ENCODE assay signal across 1 cellular context in genomic region chr4:26372525-26373172, GRCh38.
A peak's percentile ranks its signal among the peaks of the same experiment; 100 is the strongest.
TF ChIP-seq lines count a peak whose summit lies in the region.

No MANE protein-coding gene starts in this region.

TF ChIP-seq in HEK293, 187 proteins besides CTCF, POLR2A, EP300 and RAD21 (continued from another document):
- TF ChIP-seq ZNF394 (tag by site-specific recombination; IDR thresholded peaks at IDR 0.05; ENCODE audit: borderline replicate concordance) = no peak
- no peak for TF ChIP-seq EGR2 (tag by site-specific recombination; IDR thresholded peaks at IDR 0.05; ENCODE audit: low read depth)
- TF ChIP-seq ZFP41 (tag by site-specific recombination; IDR thresholded peaks at IDR 0.05; ENCODE audit: borderline replicate concordance) = no peak
- TF ChIP-seq HOXA7 (CRISPR knock-in tag; IDR thresholded peaks at IDR 0.05; ENCODE audit: borderline replicate concordance) = no peak
- TF ChIP-seq GFI1B (tag by site-specific recombination; IDR thresholded peaks at IDR 0.05) = no peak
- no peak for TF ChIP-seq MYNN (tag by site-specific recombination; IDR thresholded peaks at IDR 0.05; ENCODE audit: borderline replicate concordance)
- no peak for TF ChIP-seq ZNF175 (tag by site-specific recombination; IDR thresholded peaks at IDR 0.05)
- TF ChIP-seq ZNF366 (tag by site-specific recombination; conservative IDR thresholded peaks at IDR 0.05) = no peak
- TF ChIP-seq ZNF184 (tag by site-specific recombination; IDR thresholded peaks at IDR 0.05) = no peak
- TF ChIP-seq, protein P1, sequence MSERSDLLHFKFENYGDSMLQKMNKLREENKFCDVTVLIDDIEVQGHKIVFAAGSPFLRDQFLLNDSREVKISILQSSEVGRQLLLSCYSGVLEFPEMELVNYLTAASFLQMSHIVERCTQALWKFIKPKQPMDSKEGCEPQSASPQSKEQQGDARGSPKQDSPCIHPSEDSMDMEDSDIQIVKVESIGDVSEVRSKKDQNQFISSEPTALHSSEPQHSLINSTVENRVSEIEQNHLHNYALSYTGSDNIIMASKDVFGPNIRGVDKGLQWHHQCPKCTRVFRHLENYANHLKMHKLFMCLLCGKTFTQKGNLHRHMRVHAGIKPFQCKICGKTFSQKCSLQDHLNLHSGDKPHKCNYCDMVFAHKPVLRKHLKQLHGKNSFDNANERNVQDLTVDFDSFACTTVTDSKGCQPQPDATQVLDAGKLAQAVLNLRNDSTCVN (tag by site-specific recombination; optimal IDR thresholded peaks at IDR 0.05) = no peak
- no peak for TF ChIP-seq ZNF830 (tag by site-specific recombination; IDR thresholded peaks at IDR 0.05; ENCODE audit: low read depth)
- no peak for TF ChIP-seq ZNF629 (tag by site-specific recombination; IDR thresholded peaks at IDR 0.05)
- TF ChIP-seq ZBTB21 (tag by site-specific recombination; IDR thresholded peaks at IDR 0.05) = no peak
- TF ChIP-seq ZNF596 (tag by site-specific recombination; IDR thresholded peaks at IDR 0.05) = no peak
- TF ChIP-seq ZNF174 (tag by site-specific recombination; IDR thresholded peaks at IDR 0.05) = no peak
- TF ChIP-seq SP3 (tag by site-specific recombination; IDR thresholded peaks at IDR 0.05) = no peak
- TF ChIP-seq ZBTB7A (tag by site-specific recombination; IDR thresholded peaks at IDR 0.05; ENCODE audit: low read depth) = no peak
- TF ChIP-seq ZNF292 (tag by site-specific recombination; IDR thresholded peaks at IDR 0.05; ENCODE audit: borderline replicate concordance, low read depth) = no peak
- TF ChIP-seq, protein P2, sequence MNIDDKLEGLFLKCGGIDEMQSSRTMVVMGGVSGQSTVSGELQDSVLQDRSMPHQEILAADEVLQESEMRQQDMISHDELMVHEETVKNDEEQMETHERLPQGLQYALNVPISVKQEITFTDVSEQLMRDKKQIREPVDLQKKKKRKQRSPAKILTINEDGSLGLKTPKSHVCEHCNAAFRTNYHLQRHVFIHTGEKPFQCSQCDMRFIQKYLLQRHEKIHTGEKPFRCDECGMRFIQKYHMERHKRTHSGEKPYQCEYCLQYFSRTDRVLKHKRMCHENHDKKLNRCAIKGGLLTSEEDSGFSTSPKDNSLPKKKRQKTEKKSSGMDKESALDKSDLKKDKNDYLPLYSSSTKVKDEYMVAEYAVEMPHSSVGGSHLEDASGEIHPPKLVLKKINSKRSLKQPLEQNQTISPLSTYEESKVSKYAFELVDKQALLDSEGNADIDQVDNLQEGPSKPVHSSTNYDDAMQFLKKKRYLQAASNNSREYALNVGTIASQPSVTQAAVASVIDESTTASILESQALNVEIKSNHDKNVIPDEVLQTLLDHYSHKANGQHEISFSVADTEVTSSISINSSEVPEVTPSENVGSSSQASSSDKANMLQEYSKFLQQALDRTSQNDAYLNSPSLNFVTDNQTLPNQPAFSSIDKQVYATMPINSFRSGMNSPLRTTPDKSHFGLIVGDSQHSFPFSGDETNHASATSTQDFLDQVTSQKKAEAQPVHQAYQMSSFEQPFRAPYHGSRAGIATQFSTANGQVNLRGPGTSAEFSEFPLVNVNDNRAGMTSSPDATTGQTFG (tag by site-specific recombination; IDR thresholded peaks at IDR 0.05; ENCODE audit: borderline replicate concordance) = no peak
- TF ChIP-seq ZNF623 (tag by site-specific recombination; IDR thresholded peaks at IDR 0.05) = no peak
- TF ChIP-seq ZNF549 (tag by site-specific recombination; IDR thresholded peaks at IDR 0.05) = no peak
- TF ChIP-seq PRDM10 (tag by site-specific recombination; IDR thresholded peaks at IDR 0.05) = no peak
- no peak for TF ChIP-seq HOXC10 (CRISPR knock-in tag; IDR thresholded peaks at IDR 0.05)
- TF ChIP-seq ZNF530 (tag by site-specific recombination; IDR thresholded peaks at IDR 0.05; ENCODE audit: low read depth) = no peak
- TF ChIP-seq ZNF211 (tag by site-specific recombination; IDR thresholded peaks at IDR 0.05; ENCODE audit: low read depth) = no peak
- TF ChIP-seq, protein P3, sequence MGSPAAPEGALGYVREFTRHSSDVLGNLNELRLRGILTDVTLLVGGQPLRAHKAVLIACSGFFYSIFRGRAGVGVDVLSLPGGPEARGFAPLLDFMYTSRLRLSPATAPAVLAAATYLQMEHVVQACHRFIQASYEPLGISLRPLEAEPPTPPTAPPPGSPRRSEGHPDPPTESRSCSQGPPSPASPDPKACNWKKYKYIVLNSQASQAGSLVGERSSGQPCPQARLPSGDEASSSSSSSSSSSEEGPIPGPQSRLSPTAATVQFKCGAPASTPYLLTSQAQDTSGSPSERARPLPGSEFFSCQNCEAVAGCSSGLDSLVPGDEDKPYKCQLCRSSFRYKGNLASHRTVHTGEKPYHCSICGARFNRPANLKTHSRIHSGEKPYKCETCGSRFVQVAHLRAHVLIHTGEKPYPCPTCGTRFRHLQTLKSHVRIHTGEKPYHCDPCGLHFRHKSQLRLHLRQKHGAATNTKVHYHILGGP (tag by site-specific recombination; IDR thresholded peaks at IDR 0.05) = no peak
- TF ChIP-seq ZNF664 (tag by site-specific recombination; IDR thresholded peaks at IDR 0.05) = peak; percentile 97
- TF ChIP-seq ZNF239 (tag by site-specific recombination; IDR thresholded peaks at IDR 0.05) = no peak
- no peak for TF ChIP-seq ZNF76 (tag by site-specific recombination; IDR thresholded peaks at IDR 0.05; ENCODE audit: borderline replicate concordance, low read depth)
- no peak for TF ChIP-seq ZNF138 (tag by site-specific recombination; IDR thresholded peaks at IDR 0.05; ENCODE audit: borderline replicate concordance)
- TF ChIP-seq ZXDB (tag by site-specific recombination; IDR thresholded peaks at IDR 0.05) = no peak
- no peak for TF ChIP-seq IKZF3 (tag by site-specific recombination; IDR thresholded peaks at IDR 0.05)
- TF ChIP-seq KLF9 (tag by site-specific recombination; IDR thresholded peaks at IDR 0.05; ENCODE audit: low read depth) = no peak
- no peak for TF ChIP-seq ZNF132 (tag by site-specific recombination; IDR thresholded peaks at IDR 0.05; ENCODE audit: borderline replicate concordance)
- 0 out of 2 replicates have a peak, but pooled peaks have one; percentile 60 for TF ChIP-seq PRDM6 (tag by site-specific recombination; IDR thresholded peaks at IDR 0.05)
- no peak for TF ChIP-seq ZNF544 (tag by site-specific recombination; IDR thresholded peaks at IDR 0.05)
- TF ChIP-seq ZSCAN30 (tag by site-specific recombination; IDR thresholded peaks at IDR 0.05) = no peak
- TF ChIP-seq ZNF324 (tag by site-specific recombination; IDR thresholded peaks at IDR 0.05) = no peak
- TF ChIP-seq ZNF600 (tag by site-specific recombination; IDR thresholded peaks at IDR 0.05) = peak; percentile 65; the same call in 1 of the 2 replicates
- TF ChIP-seq ZBTB48 (tag by site-specific recombination; IDR thresholded peaks at IDR 0.05) = no peak
- TF ChIP-seq KLF16 (tag by site-specific recombination; IDR thresholded peaks at IDR 0.05) = no peak
- TF ChIP-seq BCL11B (tag by site-specific recombination; IDR thresholded peaks at IDR 0.05; ENCODE audit: low read depth) = no peak
- no peak for TF ChIP-seq ZBTB1 (tag by site-specific recombination; IDR thresholded peaks at IDR 0.05)
- TF ChIP-seq ZBTB44 (tag by site-specific recombination; IDR thresholded peaks at IDR 0.05) = 0 out of 2 replicates have a peak, but pooled peaks have one; percentile 10
